ENCODE assay signal across 13 cellular contexts in genomic region chr3:71245052-71245488, GRCh38.
DNase-seq lines count a peak whose midpoint lies in the region; ATAC-seq, FAIRE-seq and TF ChIP-seq lines count a peak whose summit lies in the region.
"Had no signal": no experiment of that assay in that cellular context is flagged by ENCODE, and none has a peak within 500 bp of the region (broad histone marks: within the 10 kb centered on the region; RNA-seq: fewer than 3 reads in every experiment).

No MANE protein-coding gene starts in this region.

- no peak for ATAC-seq in CD4-positive, alpha-beta T cell (ENCODE audit: poor library complexity)
- no peak for ATAC-seq in HG02610 (IDR thresholded peaks at IDR 0.05; ENCODE audit: unreplicated experiment)
- ATAC-seq: gastrocnemius medialis had no signal

- no peaks in the 10 kb centered on the region for H3K36me3 ChIP-seq in fibroblast of lung (ENCODE audit: control insufficient read depth, insufficient read depth, low read length)
- H3K36me3 ChIP-seq: gastrocnemius medialis had no signal

- H3K9me3 ChIP-seq in CD4-positive, alpha-beta T cell (ENCODE audit: control insufficient read depth, low read length), result no peaks in the 10 kb centered on the region
- no peaks in the 10 kb centered on the region for H3K9me3 ChIP-seq in fibroblast of lung (ENCODE audit: control insufficient read depth, insufficient read depth, low read depth, low read length)
- H3K9me3 ChIP-seq: gastrocnemius medialis had no signal

- no peak for FAIRE-seq in H54 (lab: Jason Lieb, UNC)

- H4K20me1 ChIP-seq in fibroblast of lung (ENCODE audit: control insufficient read depth, extremely low read depth, insufficient read depth, low read length), result no peaks in the 10 kb centered on the region

- H3K4me1 ChIP-seq in fibroblast of lung (ENCODE audit: control insufficient read depth, extremely low read depth, insufficient read depth, low read length), result no peaks in the 10 kb centered on the region
- H3K4me1 ChIP-seq: parathyroid adenoma had no signal

- no peak overlapping the region for H3K9ac ChIP-seq in fibroblast of lung (ENCODE audit: insufficient read depth, low read length)
- H3K9ac ChIP-seq: parathyroid adenoma had no signal

- intact Hi-C loops in CD4-positive, alpha-beta T cell (cut with DNase I, micrococcal nuclease), result no loop called here

- no peak for TF ChIP-seq CTCF in CD4-positive, alpha-beta T cell (IDR thresholded peaks at IDR 0.05)
- no peak for TF ChIP-seq CTCF in fibroblast of lung (conservative IDR thresholded peaks at IDR 0.05 in 1 of 2, IDR thresholded peaks at IDR 0.05 in 1 of 2; ENCODE audit: low read depth in 1 of 2, low read length in 2 of 2)
- TF ChIP-seq CTCF in neural crest cell (conservative IDR thresholded peaks at IDR 0.05), result no peak

- no peak overlapping the region for H3K27ac ChIP-seq in CD4-positive, alpha-beta T cell (ENCODE audit: low read depth, low read length)
- no peak overlapping the region for H3K27ac ChIP-seq in fibroblast of lung (ENCODE audit: insufficient read depth, low read length)
- H3K27ac ChIP-seq: gastrocnemius medialis, parathyroid adenoma had no signal

- CTCF ChIA-PET in CD4-positive, alpha-beta T cell (lab: Charles Lee), result interaction anchor here (0.7 kb wide), 1 partner anchor 20 kb away, joined by 3 read pairs; no protein-coding TSS in a partner anchor

- no peak for TF ChIP-seq POLR2A in H54 (IDR thresholded peaks at IDR 0.05; ENCODE audit: low read depth, low read length)

- H3K27me3 Mint-ChIP-seq in CD4-positive, alpha-beta T cell, result no peaks in the 10 kb centered on the region
- H3K27me3 Mint-ChIP-seq in neural crest cell (ENCODE audit: low read depth), result no peaks in the 10 kb centered on the region

- peaks cover 87% of the 10 kb centered on the region for H3K4me1 Mint-ChIP-seq in CD4-positive, alpha-beta T cell (ENCODE audit: low read depth)
- peaks cover 60% of the 10 kb centered on the region for H3K4me1 Mint-ChIP-seq in neural crest cell

- no peaks in the 10 kb centered on the region for H3K9me3 Mint-ChIP-seq in CD4-positive, alpha-beta T cell
- H3K9me3 Mint-ChIP-seq in neural crest cell, result no peaks in the 10 kb centered on the region

- H3K4me2 ChIP-seq in fibroblast of lung (ENCODE audit: extremely low read depth, insufficient read depth, low read length), result peak overlapping the region; percentile 28

- H3K79me2 ChIP-seq in fibroblast of lung (ENCODE audit: control insufficient read depth, insufficient read depth, low read length), result no peaks in the 10 kb centered on the region
- H3K79me2 ChIP-seq: parathyroid adenoma had no signal

- POLR2A ChIA-PET in CD4-positive, alpha-beta T cell (lab: Charles Lee), result interaction anchor here (0.7 kb wide), 2 partner anchors 8 to 291 kb away, joined by 3 read pairs; no protein-coding TSS in a partner anchor

- H2AFZ ChIP-seq in fibroblast of lung (ENCODE audit: low read length), result no peak overlapping the region
- H2AFZ ChIP-seq: parathyroid adenoma had no signal

- no peaks in the 10 kb centered on the region for H3K27me3 ChIP-seq in CD4-positive, alpha-beta T cell (ENCODE audit: control insufficient read depth, insufficient read depth, low read length)
- H3K27me3 ChIP-seq in fibroblast of lung (ENCODE audit: control insufficient read depth, insufficient read depth, low read length), result no peaks in the 10 kb centered on the region
- H3K27me3 ChIP-seq: gastrocnemius medialis had no signal

- DNase-seq in CD4-positive, alpha-beta T cell, result no peak
- peak; percentile 23 for DNase-seq in NCI-H526 treated with DMSO at 0.1 percent for 48 hours (lab: John Stamatoyannopoulos, UW)
- peak; percentile 50 to 88 for DNase-seq in fibroblast of lung (ENCODE audit: low read depth in 2 of 2)
- no peak for DNase-seq in neural crest cell (ENCODE audit: low read depth, low spot score)
- DNase-seq in cerebellar cortex (ENCODE audit: low spot score), result no peak
- no peak for DNase-seq in activated gamma-delta T cell (lab: John Stamatoyannopoulos, UW)
- no peak for DNase-seq in H54 (ENCODE audit: insufficient read length, low spot score)
- DNase-seq: activated T-cell treated with anti-CD3 and anti-CD28 coated beads, Interleukin-2, amount 50 U/mL, for 48 hours; DMS 273 treated with DMSO at 0.1 percent for 48 hours; gastrocnemius medialis; NCI-H1048 had no signal

- no peak overlapping the region for H3K4me3 Mint-ChIP-seq in CD4-positive, alpha-beta T cell
- peak overlapping the region; percentile 41 for H3K4me3 Mint-ChIP-seq in neural crest cell

- H3K4me3 ChIP-seq in fibroblast of lung (replicated peaks in 1 of 4; ENCODE audit: control extremely low read depth in 1 of 4, insufficient read depth in 1 of 4, low read depth in 3 of 4, low read length in 4 of 4), result peak overlapping the region in 2 of 4 experiments; percentile 42 to 45
- H3K4me3 ChIP-seq: gastrocnemius medialis had no signal

- peak overlapping the region; percentile 66 for H3K27ac Mint-ChIP-seq in CD4-positive, alpha-beta T cell
- peak overlapping the region; percentile 86 for H3K27ac Mint-ChIP-seq in neural crest cell (ENCODE audit: unreplicated experiment)

- peaks cover 57% of the 10 kb centered on the region for H3K36me3 Mint-ChIP-seq in CD4-positive, alpha-beta T cell (ENCODE audit: low read depth)
- H3K36me3 Mint-ChIP-seq in neural crest cell (ENCODE audit: low read depth), result peaks cover 2% of the 10 kb centered on the region

Comparison
In these comparisons a context has a peak if more than half of its experiments do, and no peak if none do; other contexts are left out.
1. DNase-seq: peak in NCI-H526 treated with DMSO at 0.1 percent for 48 hours (single experiment) and fibroblast of lung (2 of 2); none in CD4-positive, alpha-beta T cell (0 of 10), neural crest cell (single experiment), cerebellar cortex (single experiment), activated gamma-delta T cell (single experiment) and H54 (single experiment).